Comparison of ENCODE assay signal across 2 cellular contexts in the genomic region with DNA sequence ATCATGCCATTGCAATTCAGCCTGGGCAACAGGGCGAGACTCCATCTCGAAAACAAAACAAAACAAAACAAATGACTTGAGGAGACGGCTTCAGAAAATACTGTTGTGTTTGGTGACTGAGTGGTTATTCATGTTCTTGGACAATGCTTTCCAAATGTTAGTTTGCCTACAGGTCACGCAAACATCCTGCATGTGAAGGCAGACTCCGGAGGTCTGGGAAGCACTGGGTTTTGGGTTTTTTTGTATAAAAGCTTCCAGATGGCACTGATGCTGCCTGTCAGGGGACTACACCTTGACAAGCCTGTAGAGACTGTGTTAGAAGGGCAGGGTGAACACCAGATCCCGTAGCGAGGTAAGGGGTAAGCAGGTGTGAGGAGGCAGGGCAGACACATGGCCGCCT.
TF ChIP-seq lines count a peak whose summit lies in the region.

No MANE protein-coding gene starts in this region.

TF ChIP-seq in A549, 52 proteins besides CTCF, POLR2A, EP300 and RAD21 (continued from another document):
- no peak for TF ChIP-seq PBX3 (IDR thresholded peaks at IDR 0.05)
- TF ChIP-seq POLR2AphosphoS2 (conservative IDR thresholded peaks at IDR 0.05; ENCODE audit: low read length), result no peak

TF ChIP-seq in GM23338, 12 proteins besides CTCF, POLR2A, EP300 and RAD21 (continued from another document):
- TF ChIP-seq, protein P1, sequence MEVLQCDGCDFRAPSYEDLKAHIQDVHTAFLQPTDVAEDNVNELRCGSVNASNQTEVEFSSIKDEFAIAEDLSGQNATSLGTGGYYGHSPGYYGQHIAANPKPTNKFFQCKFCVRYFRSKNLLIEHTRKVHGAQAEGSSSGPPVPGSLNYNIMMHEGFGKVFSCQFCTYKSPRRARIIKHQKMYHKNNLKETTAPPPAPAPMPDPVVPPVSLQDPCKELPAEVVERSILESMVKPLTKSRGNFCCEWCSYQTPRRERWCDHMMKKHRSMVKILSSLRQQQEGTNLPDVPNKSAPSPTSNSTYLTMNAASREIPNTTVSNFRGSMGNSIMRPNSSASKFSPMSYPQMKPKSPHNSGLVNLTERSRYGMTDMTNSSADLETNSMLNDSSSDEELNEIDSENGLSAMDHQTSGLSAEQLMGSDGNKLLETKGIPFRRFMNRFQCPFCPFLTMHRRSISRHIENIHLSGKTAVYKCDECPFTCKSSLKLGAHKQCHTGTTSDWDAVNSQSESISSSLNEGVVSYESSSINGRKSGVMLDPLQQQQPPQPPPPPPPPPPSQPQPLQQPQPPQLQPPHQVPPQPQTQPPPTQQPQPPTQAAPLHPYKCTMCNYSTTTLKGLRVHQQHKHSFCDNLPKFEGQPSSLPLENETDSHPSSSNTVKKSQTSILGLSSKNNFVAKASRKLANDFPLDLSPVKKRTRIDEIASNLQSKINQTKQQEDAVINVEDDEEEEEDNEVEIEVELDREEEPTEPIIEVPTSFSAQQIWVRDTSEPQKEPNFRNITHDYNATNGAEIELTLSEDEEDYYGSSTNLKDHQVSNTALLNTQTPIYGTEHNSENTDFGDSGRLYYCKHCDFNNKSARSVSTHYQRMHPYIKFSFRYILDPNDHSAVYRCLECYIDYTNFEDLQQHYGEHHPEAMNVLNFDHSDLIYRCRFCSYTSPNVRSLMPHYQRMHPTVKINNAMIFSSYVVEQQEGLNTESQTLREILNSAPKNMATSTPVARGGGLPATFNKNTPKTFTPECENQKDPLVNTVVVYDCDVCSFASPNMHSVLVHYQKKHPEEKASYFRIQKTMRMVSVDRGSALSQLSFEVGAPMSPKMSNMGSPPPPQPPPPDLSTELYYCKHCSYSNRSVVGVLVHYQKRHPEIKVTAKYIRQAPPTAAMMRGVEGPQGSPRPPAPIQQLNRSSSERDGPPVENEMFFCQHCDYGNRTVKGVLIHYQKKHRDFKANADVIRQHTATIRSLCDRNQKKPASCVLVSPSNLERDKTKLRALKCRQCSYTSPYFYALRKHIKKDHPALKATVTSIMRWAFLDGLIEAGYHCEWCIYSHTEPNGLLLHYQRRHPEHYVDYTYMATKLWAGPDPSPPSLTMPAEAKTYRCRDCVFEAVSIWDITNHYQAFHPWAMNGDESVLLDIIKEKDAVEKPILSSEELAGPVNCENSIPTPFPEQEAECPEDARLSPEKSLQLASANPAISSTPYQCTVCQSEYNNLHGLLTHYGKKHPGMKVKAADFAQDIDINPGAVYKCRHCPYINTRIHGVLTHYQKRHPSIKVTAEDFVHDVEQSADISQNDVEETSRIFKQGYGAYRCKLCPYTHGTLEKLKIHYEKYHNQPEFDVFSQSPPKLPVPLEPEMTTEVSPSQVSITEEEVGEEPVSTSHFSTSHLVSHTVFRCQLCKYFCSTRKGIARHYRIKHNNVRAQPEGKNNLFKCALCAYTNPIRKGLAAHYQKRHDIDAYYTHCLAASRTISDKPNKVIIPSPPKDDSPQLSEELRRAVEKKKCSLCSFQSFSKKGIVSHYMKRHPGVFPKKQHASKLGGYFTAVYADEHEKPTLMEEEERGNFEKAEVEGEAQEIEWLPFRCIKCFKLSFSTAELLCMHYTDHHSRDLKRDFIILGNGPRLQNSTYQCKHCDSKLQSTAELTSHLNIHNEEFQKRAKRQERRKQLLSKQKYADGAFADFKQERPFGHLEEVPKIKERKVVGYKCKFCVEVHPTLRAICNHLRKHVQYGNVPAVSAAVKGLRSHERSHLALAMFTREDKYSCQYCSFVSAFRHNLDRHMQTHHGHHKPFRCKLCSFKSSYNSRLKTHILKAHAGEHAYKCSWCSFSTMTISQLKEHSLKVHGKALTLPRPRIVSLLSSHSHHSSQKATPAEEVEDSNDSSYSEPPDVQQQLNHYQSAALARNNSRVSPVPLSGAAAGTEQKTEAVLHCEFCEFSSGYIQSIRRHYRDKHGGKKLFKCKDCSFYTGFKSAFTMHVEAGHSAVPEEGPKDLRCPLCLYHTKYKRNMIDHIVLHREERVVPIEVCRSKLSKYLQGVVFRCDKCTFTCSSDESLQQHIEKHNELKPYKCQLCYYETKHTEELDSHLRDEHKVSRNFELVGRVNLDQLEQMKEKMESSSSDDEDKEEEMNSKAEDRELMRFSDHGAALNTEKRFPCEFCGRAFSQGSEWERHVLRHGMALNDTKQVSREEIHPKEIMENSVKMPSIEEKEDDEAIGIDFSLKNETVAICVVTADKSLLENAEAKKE (CRISPR knock-in tag; IDR thresholded peaks at IDR 0.05), result no peak
- TF ChIP-seq STAT1 (IDR thresholded peaks at IDR 0.05; ENCODE audit: unreplicated experiment) (no peak), EZH2phosphoT487 (IDR thresholded peaks at IDR 0.05; ENCODE audit: unreplicated experiment) (no peak), ZNF114 (CRISPR knock-in tag; IDR thresholded peaks at IDR 0.05) (no peak), ETS1 (IDR thresholded peaks at IDR 0.05) (no peak), EZH2 (IDR thresholded peaks at IDR 0.05; ENCODE audit: low read depth, unreplicated experiment) (no peak), ZNF331 (CRISPR knock-in tag; IDR thresholded peaks at IDR 0.05; ENCODE audit: low read depth) (no peak), POLR2AphosphoS5 (IDR thresholded peaks at IDR 0.05; ENCODE audit: low read depth) (no peak), JUNB (IDR thresholded peaks at IDR 0.05; ENCODE audit: unreplicated experiment) (no peak), NANOG (IDR thresholded peaks at IDR 0.05; ENCODE audit: borderline replicate concordance) (no peak)
- TF ChIP-seq, protein P2, sequence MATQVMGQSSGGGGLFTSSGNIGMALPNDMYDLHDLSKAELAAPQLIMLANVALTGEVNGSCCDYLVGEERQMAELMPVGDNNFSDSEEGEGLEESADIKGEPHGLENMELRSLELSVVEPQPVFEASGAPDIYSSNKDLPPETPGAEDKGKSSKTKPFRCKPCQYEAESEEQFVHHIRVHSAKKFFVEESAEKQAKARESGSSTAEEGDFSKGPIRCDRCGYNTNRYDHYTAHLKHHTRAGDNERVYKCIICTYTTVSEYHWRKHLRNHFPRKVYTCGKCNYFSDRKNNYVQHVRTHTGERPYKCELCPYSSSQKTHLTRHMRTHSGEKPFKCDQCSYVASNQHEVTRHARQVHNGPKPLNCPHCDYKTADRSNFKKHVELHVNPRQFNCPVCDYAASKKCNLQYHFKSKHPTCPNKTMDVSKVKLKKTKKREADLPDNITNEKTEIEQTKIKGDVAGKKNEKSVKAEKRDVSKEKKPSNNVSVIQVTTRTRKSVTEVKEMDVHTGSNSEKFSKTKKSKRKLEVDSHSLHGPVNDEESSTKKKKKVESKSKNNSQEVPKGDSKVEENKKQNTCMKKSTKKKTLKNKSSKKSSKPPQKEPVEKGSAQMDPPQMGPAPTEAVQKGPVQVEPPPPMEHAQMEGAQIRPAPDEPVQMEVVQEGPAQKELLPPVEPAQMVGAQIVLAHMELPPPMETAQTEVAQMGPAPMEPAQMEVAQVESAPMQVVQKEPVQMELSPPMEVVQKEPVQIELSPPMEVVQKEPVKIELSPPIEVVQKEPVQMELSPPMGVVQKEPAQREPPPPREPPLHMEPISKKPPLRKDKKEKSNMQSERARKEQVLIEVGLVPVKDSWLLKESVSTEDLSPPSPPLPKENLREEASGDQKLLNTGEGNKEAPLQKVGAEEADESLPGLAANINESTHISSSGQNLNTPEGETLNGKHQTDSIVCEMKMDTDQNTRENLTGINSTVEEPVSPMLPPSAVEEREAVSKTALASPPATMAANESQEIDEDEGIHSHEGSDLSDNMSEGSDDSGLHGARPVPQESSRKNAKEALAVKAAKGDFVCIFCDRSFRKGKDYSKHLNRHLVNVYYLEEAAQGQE (IDR thresholded peaks at IDR 0.05; ENCODE audit: unreplicated experiment), result no peak
